In the genomic region with DNA sequence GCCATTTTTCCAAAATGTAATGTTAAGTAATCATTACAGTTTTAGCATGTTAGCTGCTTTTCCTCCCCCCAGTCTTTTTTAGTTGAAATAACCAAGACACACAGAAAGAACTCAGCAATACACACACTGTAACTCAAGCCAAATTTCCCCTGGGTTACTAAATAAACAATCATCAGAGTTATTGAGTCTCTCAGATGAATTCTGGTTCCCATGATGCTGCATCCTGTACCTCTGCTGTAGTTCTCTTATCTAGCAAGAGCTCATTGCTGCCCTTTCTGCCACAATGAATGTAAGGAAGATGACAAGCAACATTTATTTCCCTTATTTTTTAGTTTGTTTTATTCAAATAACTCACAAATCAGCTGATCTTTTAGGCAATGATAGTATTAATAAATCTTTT, we compare ENCODE assay signal across 21 cellular contexts.
DNase-seq lines count a peak whose midpoint lies in the region; ATAC-seq and TF ChIP-seq lines count a peak whose summit lies in the region.
"Had no signal": no experiment of that assay in that cellular context is flagged by ENCODE, and none has a peak within 500 bp of the region (broad histone marks: within the 10 kb centered on the region; RNA-seq: fewer than 3 reads in every experiment).

No MANE protein-coding gene starts in this region.

- H3K36me3 ChIP-seq in ACC112 (ENCODE audit: insufficient read depth, low read length) (no peaks in the 10 kb centered on the region), fibroblast of lung (ENCODE audit: control insufficient read depth, insufficient read depth, low read length) (no peaks in the 10 kb centered on the region)
- H3K36me3 ChIP-seq: gastrocnemius medialis, pancreas had no signal

- peaks cover 39% of the 10 kb centered on the region for H3K4me1 ChIP-seq in ACC112 (ENCODE audit: control insufficient read depth, insufficient read depth, low read length, unreplicated experiment)
- H3K4me1 ChIP-seq in fibroblast of lung (ENCODE audit: control insufficient read depth, extremely low read depth, insufficient read depth, low read length): no peaks in the 10 kb centered on the region
- H3K4me1 ChIP-seq: body of pancreas, pancreas, testis had no signal

- H3K4me3 ChIP-seq in ACC112 (ENCODE audit: low read depth, low read length) (no peak overlapping the region), fibroblast of lung (replicated peaks in 1 of 4; ENCODE audit: control extremely low read depth in 1 of 4, insufficient read depth in 1 of 4, low read depth in 3 of 4, low read length in 4 of 4) (no peak overlapping the region)
- H3K4me3 ChIP-seq: body of pancreas, coronary artery, gastrocnemius medialis, pancreas, testis had no signal

- no peak overlapping the region for H3K9ac ChIP-seq in fibroblast of lung (ENCODE audit: insufficient read depth, low read length)

- no peak overlapping the region for H3K27ac Mint-ChIP-seq in effector memory CD8-positive, alpha-beta T cell
- H3K27ac Mint-ChIP-seq: activated CD8-positive, alpha-beta memory T cell treated with anti-CD3 and anti-CD28 coated beads, Interleukin-2, amount 10 ng/mL, durations not matched to agents 7 days and 5 days; activated naive CD8-positive, alpha-beta T cell; natural killer cell had no signal

- H3K27me3 Mint-ChIP-seq in effector memory CD8-positive, alpha-beta T cell: peaks cover 0 to 13% of the 10 kb centered on the region in 2 donors
- H3K27me3 Mint-ChIP-seq: activated CD8-positive, alpha-beta memory T cell treated with anti-CD3 and anti-CD28 coated beads, Interleukin-2, amount 10 ng/mL, durations not matched to agents 7 days and 5 days had no signal

- H3K27me3 ChIP-seq in ACC112 (ENCODE audit: insufficient read depth, low read length) (no peaks in the 10 kb centered on the region), fibroblast of lung (ENCODE audit: control insufficient read depth, insufficient read depth, low read length) (no peaks in the 10 kb centered on the region)
- H3K27me3 ChIP-seq: body of pancreas, gastrocnemius medialis, testis had no signal

- H3K4me2 ChIP-seq in fibroblast of lung (ENCODE audit: extremely low read depth, insufficient read depth, low read length): peak overlapping the region; percentile 13

- TF ChIP-seq CTCF in VCaP (conservative IDR thresholded peaks at IDR 0.05): no peak
- TF ChIP-seq CTCF in fibroblast of lung (conservative IDR thresholded peaks at IDR 0.05 in 1 of 2, IDR thresholded peaks at IDR 0.05 in 1 of 2; ENCODE audit: low read depth in 1 of 2, low read length in 2 of 2): no peak

- no peak for ATAC-seq in HG02981 (IDR thresholded peaks at IDR 0.05; ENCODE audit: unreplicated experiment)
- no peak for ATAC-seq in stimulated activated naive CD8-positive, alpha-beta T cell treated with anti-CD3 and anti-CD28 coated beads, Interleukin-15, Interleukin-2, amounts not matched to agents 100 U/mL and 50 U/mL, for 24 hours
- no peak for ATAC-seq in effector memory CD8-positive, alpha-beta T cell (replicated peaks)
- ATAC-seq: activated CD8-positive, alpha-beta memory T cell treated with anti-CD3 and anti-CD28 coated beads, Interleukin-2, amount 10 ng/mL, durations not matched to agents 7 days and 5 days; body of pancreas; gastrocnemius medialis; HepG2; natural killer cell; Right ventricle myocardium inferior had no signal

- H2AFZ ChIP-seq in ACC112 (ENCODE audit: low read length, unreplicated experiment) (no peak overlapping the region), fibroblast of lung (ENCODE audit: low read length) (no peak overlapping the region)

- DNase-seq in NCI-H1436 (lab: John Stamatoyannopoulos, UW) (peak; percentile 64), fibroblast of lung (ENCODE audit: low read depth in 2 of 2) (no peak), DMS 273 treated with DMSO at 0.1 percent for 48 hours (lab: John Stamatoyannopoulos, UW) (no peak)
- DNase-seq in stimulated activated naive CD8-positive, alpha-beta T cell treated with anti-CD3 and anti-CD28 coated beads, Interleukin-15, Interleukin-2, amounts not matched to agents 100 U/mL and 50 U/mL, for 24 hours: no peak
- no peak for DNase-seq in effector memory CD8-positive, alpha-beta T cell
- DNase-seq: activated CD4-positive, alpha-beta T cell treated with anti-CD3 and anti-CD28 coated beads for 4 hours; activated CD8-positive, alpha-beta memory T cell treated with anti-CD3 and anti-CD28 coated beads, Interleukin-2, amount 10 ng/mL, durations not matched to agents 7 days and 5 days; body of pancreas; gastrocnemius medialis; natural killer cell; NCI-H510A treated with DMSO at 0.1 percent for 48 hours; pancreas; SW 1271; testis had no signal

- H3K27ac ChIP-seq in ACC112 (ENCODE audit: low read depth, low read length) (peak overlapping the region; percentile 84), VCaP (peak overlapping the region; percentile 14; the same call in 1 of the 2 replicates), fibroblast of lung (ENCODE audit: insufficient read depth, low read length) (no peak overlapping the region)
- H3K27ac ChIP-seq: body of pancreas, coronary artery, gastrocnemius medialis, pancreas, testis had no signal

- no peaks in the 10 kb centered on the region for H4K20me1 ChIP-seq in fibroblast of lung (ENCODE audit: control insufficient read depth, extremely low read depth, insufficient read depth, low read length)

- H3K4me3 Mint-ChIP-seq in effector memory CD8-positive, alpha-beta T cell: no peak overlapping the region
- H3K4me3 Mint-ChIP-seq: activated CD8-positive, alpha-beta memory T cell treated with anti-CD3 and anti-CD28 coated beads, Interleukin-2, amount 10 ng/mL, durations not matched to agents 7 days and 5 days; activated naive CD8-positive, alpha-beta T cell; natural killer cell had no signal

- H3K9me3 ChIP-seq in fibroblast of lung (ENCODE audit: control insufficient read depth, insufficient read depth, low read depth, low read length): no peaks in the 10 kb centered on the region
- H3K9me3 ChIP-seq: body of pancreas, gastrocnemius medialis, pancreas, testis had no signal

- H3K4me1 Mint-ChIP-seq in effector memory CD8-positive, alpha-beta T cell (ENCODE audit: low read depth in 2 of 2): no peaks in the 10 kb centered on the region
- H3K4me1 Mint-ChIP-seq: activated CD8-positive, alpha-beta memory T cell treated with anti-CD3 and anti-CD28 coated beads, Interleukin-2, amount 10 ng/mL, durations not matched to agents 7 days and 5 days; natural killer cell had no signal

- H3K79me2 ChIP-seq in ACC112 (ENCODE audit: control insufficient read depth, insufficient read depth, low read length, unreplicated experiment) (no peaks in the 10 kb centered on the region), fibroblast of lung (ENCODE audit: control insufficient read depth, insufficient read depth, low read length) (no peaks in the 10 kb centered on the region)

- no peaks in the 10 kb centered on the region for H3K9me3 Mint-ChIP-seq in effector memory CD8-positive, alpha-beta T cell
- H3K9me3 Mint-ChIP-seq: natural killer cell had no signal

- H3K36me3 Mint-ChIP-seq in effector memory CD8-positive, alpha-beta T cell (ENCODE audit: insufficient read depth): no peaks in the 10 kb centered on the region
- H3K36me3 Mint-ChIP-seq: activated CD8-positive, alpha-beta memory T cell treated with anti-CD3 and anti-CD28 coated beads, Interleukin-2, amount 10 ng/mL, durations not matched to agents 7 days and 5 days; activated naive CD8-positive, alpha-beta T cell; natural killer cell had no signal
